ENCODE assay signal across 1 cellular context in genomic region chr1:167746988-167747655, GRCh38.
TF ChIP-seq lines count a peak whose summit lies in the region.

No MANE protein-coding gene starts in this region.

TF ChIP-seq in GM23338, 12 proteins besides CTCF, POLR2A, EP300 and RAD21:
- TF ChIP-seq ZNF462 (CRISPR knock-in tag; IDR thresholded peaks at IDR 0.05) = no peak
- TF ChIP-seq ETS1 (IDR thresholded peaks at IDR 0.05) = no peak
- TF ChIP-seq NANOG (IDR thresholded peaks at IDR 0.05; ENCODE audit: borderline replicate concordance) = no peak
- no peak for TF ChIP-seq ZNF331 (CRISPR knock-in tag; IDR thresholded peaks at IDR 0.05; ENCODE audit: low read depth)
- TF ChIP-seq STAT1 (IDR thresholded peaks at IDR 0.05; ENCODE audit: unreplicated experiment) = no peak
- TF ChIP-seq REST (IDR thresholded peaks at IDR 0.05; ENCODE audit: unreplicated experiment) = no peak
- no peak for TF ChIP-seq EZH2 (IDR thresholded peaks at IDR 0.05; ENCODE audit: low read depth, unreplicated experiment)
- TF ChIP-seq EZH2phosphoT487 (IDR thresholded peaks at IDR 0.05; ENCODE audit: unreplicated experiment) = no peak
- TF ChIP-seq JUNB (IDR thresholded peaks at IDR 0.05; ENCODE audit: unreplicated experiment) = no peak
- no peak for TF ChIP-seq CREB1 (CRISPR knock-in tag; IDR thresholded peaks at IDR 0.05; ENCODE audit: low read depth)
- TF ChIP-seq POLR2AphosphoS5 (IDR thresholded peaks at IDR 0.05; ENCODE audit: low read depth) = no peak
- no peak for TF ChIP-seq ZNF114 (CRISPR knock-in tag; IDR thresholded peaks at IDR 0.05)
